ENCODE assay signal across 30 cellular contexts in the genomic region with DNA sequence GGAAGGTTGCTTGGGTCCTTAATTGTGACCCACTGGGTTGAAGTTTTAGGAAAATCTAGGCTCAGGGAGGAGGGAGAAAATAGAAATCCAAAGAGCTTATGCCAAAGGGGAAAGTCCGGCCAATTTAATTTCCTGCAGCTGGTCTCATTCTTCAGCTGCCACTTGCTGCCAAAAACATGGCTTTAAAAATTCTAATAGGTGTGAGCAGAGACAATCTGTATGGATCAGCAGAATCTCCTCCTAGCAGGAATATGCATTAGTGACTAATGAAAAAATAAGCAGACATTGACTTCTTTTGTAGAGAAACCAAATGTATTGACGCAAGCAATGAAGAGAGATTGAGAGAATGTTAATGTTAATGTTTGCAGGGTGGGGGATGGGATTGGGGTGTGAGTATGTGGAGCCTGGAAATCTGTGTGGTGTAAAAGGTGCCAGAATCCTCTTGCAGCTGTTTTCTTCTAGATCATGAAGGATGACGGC. TPM values are rescaled to one million over a fixed set of nuclear protein-coding genes. Genes with fewer than 3 reads are reported as not detected.
DNase-seq lines count a peak whose midpoint lies in the region; ATAC-seq, FAIRE-seq and TF ChIP-seq lines count a peak whose summit lies in the region.
"Had no signal": no experiment of that assay in that cellular context is flagged by ENCODE, and none has a peak within 500 bp of the region (broad histone marks: within the 10 kb centered on the region; RNA-seq: fewer than 3 reads in every experiment).

No MANE protein-coding gene starts in this region.

- no peak overlapping the region for H3K4me3 ChIP-seq in lower lobe of right lung
- no peak overlapping the region for H3K4me3 ChIP-seq in aorta (ENCODE audit: low read length in 2 of 2)
- H3K4me3 ChIP-seq: BLaER1 treated with 17β-estradiol and CSF1 and Interleukin-3, amounts not matched to agents 10 nM and 100 nM; breast epithelium; SJCRH30; stomach had no signal

- no peak for TF ChIP-seq CTCF in lower lobe of right lung (IDR thresholded peaks at IDR 0.05)

- H3K36me3 ChIP-seq in lower lobe of right lung (no peaks in the 10 kb centered on the region), aorta (ENCODE audit: control insufficient read depth in 1 of 2, insufficient read depth in 2 of 2, low read length in 1 of 2) (no peaks in the 10 kb centered on the region)
- H3K36me3 ChIP-seq: BLaER1 treated with 17β-estradiol and CSF1 and Interleukin-3, amounts not matched to agents 10 nM and 100 nM; breast epithelium; SJCRH30; stomach; WERI-Rb-1 had no signal

- ATAC-seq in lower lobe of right lung (peak; percentile 57 to 66), aorta (ENCODE audit: low FRiP score) (no peak)
- ATAC-seq: activated naive CD8-positive, alpha-beta T cell treated with anti-CD3 and anti-CD28 coated beads, Interleukin-2, amount 50 U/mL, for 24 hours; HepG2; T-helper 17 cell had no signal

- H3K9me3 ChIP-seq in lower lobe of right lung (no peaks in the 10 kb centered on the region), aorta (ENCODE audit: control insufficient read depth, low read length) (no peaks in the 10 kb centered on the region)
- H3K9me3 ChIP-seq: BLaER1 treated with 17β-estradiol and CSF1 and Interleukin-3, amounts not matched to agents 10 nM and 100 nM; breast epithelium; SJCRH30; stomach had no signal

- H3K27me3 ChIP-seq in lower lobe of right lung (ENCODE audit: low read depth) (peaks cover 12% of the 10 kb centered on the region), aorta (ENCODE audit: control insufficient read depth in 1 of 2, insufficient read depth in 2 of 2, low read length in 1 of 2) (no peaks in the 10 kb centered on the region)
- H3K27me3 ChIP-seq: breast epithelium had no signal

- H3K27ac ChIP-seq in lower lobe of right lung (no peak overlapping the region), aorta (ENCODE audit: low read depth in 1 of 2, low read length in 2 of 2) (no peak overlapping the region)
- H3K27ac ChIP-seq: BLaER1 treated with 17β-estradiol and CSF1 and Interleukin-3, amounts not matched to agents 10 nM and 100 nM; SJCRH30; stomach; WERI-Rb-1 had no signal

- H3K4me1 ChIP-seq in lower lobe of right lung (peaks cover 23% of the 10 kb centered on the region), aorta (ENCODE audit: control insufficient read depth in 1 of 2, insufficient read depth in 2 of 2, low read length in 2 of 2) (peaks cover 0 to 2% of the 10 kb centered on the region in 2 donors)

- DNase-seq in NCI-H2196 treated with DMSO at 0.1 percent for 48 hours (lab: John Stamatoyannopoulos, UW; ENCODE audit: unreplicated experiment): peak; percentile 33
- DNase-seq in NCI-H2196 (lab: John Stamatoyannopoulos, UW; ENCODE audit: unreplicated experiment): no peak
- DNase-seq in cerebellum (ENCODE audit: low spot score): peak; percentile 31
- no peak for DNase-seq in lower lobe of right lung
- DNase-seq in aorta: peak; percentile 1 to 6
- DNase-seq in RCC 7860 (ENCODE audit: low spot score): no peak
- DNase-seq in effector CD8-positive, alpha-beta T cell (lab: John Stamatoyannopoulos, UW): no peak
- DNase-seq in COLO829 (ENCODE audit: low spot score): no peak
- DNase-seq: activated CD8-positive, alpha-beta memory T cell treated with anti-CD3 and anti-CD28 coated beads, Interleukin-2, amount 50 U/mL, for 48 hours; activated effector memory CD4-positive, alpha-beta T cell treated with Interleukin-2 at 50 U/mL for 16 hours; activated naive CD8-positive, alpha-beta T cell treated with anti-CD3 and anti-CD28 coated beads, Interleukin-2, amount 50 U/mL, for 24 hours; dermis blood vessel endothelial cell; HFFc6; kidney glomerular epithelial cell; midbrain; NCI-H1694; NCI-H748 treated with DMSO at 0.1 percent for 48 hours; stimulated activated CD4-positive, alpha-beta T cell treated with anti-CD3 and anti-CD28 coated beads, Interleukin-4, amount 100 ng/mL, for 4 hours; stomach; T-helper 17 cell; WERI-Rb-1 had no signal

- 22 to 25% methylated on average over 3 of the region's 3 CpGs for WGBS in aorta, 2 donors

- FAIRE-seq in RCC 7860 (lab: Jason Lieb, UNC): no peak
- FAIRE-seq: D721Med, endothelial cell of umbilical vein, frontal cortex, GM18507, HepG2 had no signal

- intact Hi-C loops in lower lobe of right lung (cut with DNase I): no loop called here
- intact Hi-C loops in aorta (cut with DNase I): no loop called here

RNA-seq across cellular contexts. Expression of a gene that starts 35.2 kb away (rescaled TPM):
- 2.2 TPM for total RNA-seq in cerebellum
- 0.30 TPM for total RNA-seq in lower lobe of right lung
- total RNA-seq in aorta: not detected
- not detected for polyA plus RNA-seq in aorta
- total RNA-seq: A673, dermis blood vessel endothelial cell, endothelial cell of umbilical vein, HepG2, HFFc6, SJCRH30, stomach had no signal
- polyA plus RNA-seq: endothelial cell of umbilical vein, HepG2, stomach had no signal

Comparison
In these comparisons a context has a peak if more than half of its experiments do, and no peak if none do; other contexts are left out.
1. DNase-seq: peak in NCI-H2196 treated with DMSO at 0.1 percent for 48 hours (single experiment), cerebellum (single experiment) and aorta (2 of 2); none in NCI-H2196 (single experiment), lower lobe of right lung (single experiment), RCC 7860 (single experiment), effector CD8-positive, alpha-beta T cell (single experiment) and COLO829 (single experiment).